15 cellular contexts compared by ENCODE assay signal in genomic region chr14:89368490-89369477, GRCh38. TPM values are rescaled to one million over a fixed set of nuclear protein-coding genes. Genes with fewer than 3 reads are reported as not detected.
A peak's percentile ranks its signal among the peaks of the same experiment; 100 is the strongest.
DNase-seq lines count a peak whose midpoint lies in the region; ATAC-seq and TF ChIP-seq lines count a peak whose summit lies in the region.
"Had no signal": no experiment of that assay in that cellular context is flagged by ENCODE, and none has a peak within 500 bp of the region (broad histone marks: within the 10 kb centered on the region; RNA-seq: fewer than 3 reads in every experiment).

No MANE protein-coding gene starts in this region.

- POLR2A ChIA-PET in WTC11 (lab: Charles Lee) = interaction anchor here (1.3 kb wide), 1 partner anchor 11 kb away, joined by 3 read pairs; no protein-coding TSS in a partner anchor

- H3K36me3 Mint-ChIP-seq in activated naive CD4-positive, alpha-beta T cell treated with anti-CD3 and anti-CD28 coated beads, Interleukin-2, amount 50 U/mL, for 24 hours = peaks cover 13% of the 10 kb centered on the region
- peaks cover 2% of the 10 kb centered on the region for H3K36me3 Mint-ChIP-seq in WTC11
- H3K36me3 Mint-ChIP-seq in stimulated activated naive B cell treated with anti-CD40 and anti-IgM and Interleukin-4, amounts not matched to agents 10 μg/mL and 1 μg/mL and 100 μg/mL, for 72 hours = peaks cover 21 to 59% of the 10 kb centered on the region in 2 donors

- no peaks in the 10 kb centered on the region for H3K27me3 ChIP-seq in SJCRH30
- H3K27me3 ChIP-seq in esophagus squamous epithelium = no peaks in the 10 kb centered on the region
- H3K27me3 ChIP-seq: SJSA1 had no signal

- H3K27me3 Mint-ChIP-seq in activated naive CD4-positive, alpha-beta T cell treated with anti-CD3 and anti-CD28 coated beads, Interleukin-2, amount 50 U/mL, for 24 hours = no peaks in the 10 kb centered on the region
- H3K27me3 Mint-ChIP-seq in WTC11 (ENCODE audit: low read depth) = no peaks in the 10 kb centered on the region
- H3K27me3 Mint-ChIP-seq in stimulated activated naive B cell treated with anti-CD40 and anti-IgM and Interleukin-4, amounts not matched to agents 10 μg/mL and 1 μg/mL and 100 μg/mL, for 72 hours = no peaks in the 10 kb centered on the region
- H3K27me3 Mint-ChIP-seq: dendritic cell treated with granulocyte-macrophage colony-stimulating factor and Interleukin-4, amounts not matched to agents 40 ng/mL and 50 ng/mL, for 4 days had no signal

- H3K9me3 Mint-ChIP-seq in activated naive CD4-positive, alpha-beta T cell treated with anti-CD3 and anti-CD28 coated beads, Interleukin-2, amount 50 U/mL, for 24 hours = no peaks in the 10 kb centered on the region
- H3K9me3 Mint-ChIP-seq in WTC11 = no peaks in the 10 kb centered on the region
- H3K9me3 Mint-ChIP-seq in stimulated activated naive B cell treated with anti-CD40 and anti-IgM and Interleukin-4, amounts not matched to agents 10 μg/mL and 1 μg/mL and 100 μg/mL, for 72 hours = no peaks in the 10 kb centered on the region
- H3K9me3 Mint-ChIP-seq: dendritic cell treated with granulocyte-macrophage colony-stimulating factor and Interleukin-4, amounts not matched to agents 40 ng/mL and 50 ng/mL, for 4 days had no signal

- no peak overlapping the region for H3K4me3 Mint-ChIP-seq in activated naive CD4-positive, alpha-beta T cell treated with anti-CD3 and anti-CD28 coated beads, Interleukin-2, amount 50 U/mL, for 24 hours
- no peak overlapping the region for H3K4me3 Mint-ChIP-seq in WTC11
- no peak overlapping the region for H3K4me3 Mint-ChIP-seq in stimulated activated naive B cell treated with anti-CD40 and anti-IgM and Interleukin-4, amounts not matched to agents 10 μg/mL and 1 μg/mL and 100 μg/mL, for 72 hours
- H3K4me3 Mint-ChIP-seq: dendritic cell treated with granulocyte-macrophage colony-stimulating factor and Interleukin-4, amounts not matched to agents 40 ng/mL and 50 ng/mL, for 4 days had no signal

- TF ChIP-seq POLR2A in esophagus squamous epithelium (IDR thresholded peaks at IDR 0.05) = no peak

- H3K4me3 ChIP-seq in SJCRH30 = no peak overlapping the region
- H3K4me3 ChIP-seq in esophagus squamous epithelium = no peak overlapping the region
- H3K4me3 ChIP-seq: SJSA1 had no signal

- H3K27ac ChIP-seq in SJCRH30 (no peak overlapping the region), esophagus squamous epithelium (peak overlapping the region in 1 of 4 donors; percentile 22)
- H3K27ac ChIP-seq: SJSA1 had no signal

- TF ChIP-seq CTCF in WTC11 (IDR thresholded peaks at IDR 0.05) = no peak
- TF ChIP-seq CTCF in esophagus squamous epithelium (IDR thresholded peaks at IDR 0.05) = no peak

- CTCF ChIA-PET in WTC11 (lab: Charles Lee) = no interaction called here

- H3K27ac Mint-ChIP-seq in activated naive CD4-positive, alpha-beta T cell treated with anti-CD3 and anti-CD28 coated beads, Interleukin-2, amount 50 U/mL, for 24 hours = peak overlapping the region; percentile 79
- peak overlapping the region; percentile 95 for H3K27ac Mint-ChIP-seq in WTC11
- peak overlapping the region; percentile 65 for H3K27ac Mint-ChIP-seq in stimulated activated naive B cell treated with anti-CD40 and anti-IgM and Interleukin-4, amounts not matched to agents 10 μg/mL and 1 μg/mL and 100 μg/mL, for 72 hours

- H3K9me3 ChIP-seq in SJCRH30 (replicated peaks) (no peaks in the 10 kb centered on the region), esophagus squamous epithelium (no peaks in the 10 kb centered on the region)
- H3K9me3 ChIP-seq: SJSA1 had no signal

- peaks cover 82% of the 10 kb centered on the region for H3K4me1 Mint-ChIP-seq in activated naive CD4-positive, alpha-beta T cell treated with anti-CD3 and anti-CD28 coated beads, Interleukin-2, amount 50 U/mL, for 24 hours
- H3K4me1 Mint-ChIP-seq in WTC11 = peaks cover 91% of the 10 kb centered on the region
- H3K4me1 Mint-ChIP-seq in stimulated activated naive B cell treated with anti-CD40 and anti-IgM and Interleukin-4, amounts not matched to agents 10 μg/mL and 1 μg/mL and 100 μg/mL, for 72 hours = peaks cover 46 to 76% of the 10 kb centered on the region in 2 donors

- intact Hi-C loops in esophagus squamous epithelium (cut with DNase I) = no loop called here

- H3K4me1 ChIP-seq in SJCRH30 = no peaks in the 10 kb centered on the region
- H3K4me1 ChIP-seq in esophagus squamous epithelium = peaks cover 0 to 93% (median 16%) of the 10 kb centered on the region in 3 donors
- H3K4me1 ChIP-seq: SJSA1 had no signal

- WGBS in esophagus squamous epithelium, 2 donors = 93% methylated on average over 10 to 11 of the region's 12 CpGs

- no peak for ATAC-seq in WTC11
- ATAC-seq in left lobe of liver = peak; percentile 73
- no peak for ATAC-seq in stimulated activated naive B cell treated with anti-CD40 and anti-IgM and Interleukin-4, amounts not matched to agents 10 μg/mL and 1 μg/mL and 100 μg/mL, for 72 hours (replicated peaks)

- no peak for DNase-seq in activated naive CD4-positive, alpha-beta T cell treated with anti-CD3 and anti-CD28 coated beads, Interleukin-2, amount 50 U/mL, for 16 hours
- no peak for DNase-seq in WTC11 (ENCODE audit: low spot score)
- peak; percentile 88 for DNase-seq in left lobe of liver (ENCODE audit: low spot score)
- no peak for DNase-seq in stimulated activated naive B cell treated with anti-CD40 and anti-IgM and Interleukin-4, amounts not matched to agents 10 μg/mL and 1 μg/mL and 100 μg/mL, for 72 hours
- DNase-seq in SJCRH30 = no peak
- DNase-seq in esophagus squamous epithelium (lab: John Stamatoyannopoulos, UW) = no peak
- DNase-seq in Ammon's horn (ENCODE audit: low spot score) = no peak
- DNase-seq: activated CD4-positive, alpha-beta T cell treated with anti-CD3 and anti-CD28 coated beads for 1 hour; activated gamma-delta T cell; NCI-H1694; NCI-H82; stimulated activated CD4-positive, alpha-beta T cell treated with anti-CD3 and anti-CD28 coated beads, Interleukin-15, amount 100 ng/mL, for 24 hours had no signal

- no peaks in the 10 kb centered on the region for H3K36me3 ChIP-seq in SJCRH30
- no peaks in the 10 kb centered on the region for H3K36me3 ChIP-seq in esophagus squamous epithelium
- H3K36me3 ChIP-seq: SJSA1 had no signal

TF ChIP-seq in WTC11, 78 proteins besides CTCF, POLR2A, EP300 and RAD21:
- TF ChIP-seq GABPB1 (CRISPR knock-in tag; IDR thresholded peaks at IDR 0.05) (peak; percentile 22; the same call in 1 of the 2 replicates), TEAD4 (CRISPR knock-in tag; IDR thresholded peaks at IDR 0.05) (no peak)

RNA-seq across cellular contexts. Expression of gene FOXN3, which starts 48.2 kb away (rescaled TPM):
- total RNA-seq in WTC11 (2021) (143 to 170 TPM (median 147 TPM) in 3 replicates), left lobe of liver (72.9 TPM), esophagus squamous epithelium (10 to 100 TPM; 27.4 to 91.4 (median 39.2) TPM)
- 45.8 and 49.7 TPM in 2 replicates for total RNA-seq in SJCRH30 (2014; rRNA removed; shearing (Covaris generic))
